ENCODE assay signal across 2 cellular contexts in genomic region chr13:107765724-107766436, GRCh38.
TF ChIP-seq lines count a peak whose summit lies in the region.

No MANE protein-coding gene starts in this region.

TF ChIP-seq in SK-N-SH treated with all-trans-retinoic acid at 6 μM for 48 hours, 23 proteins besides CTCF, POLR2A, EP300 and RAD21 (continued from another document):
- TF ChIP-seq TSHZ2 (CRISPR knock-in tag; IDR thresholded peaks at IDR 0.05): peak; percentile 85; the same call in 1 of the 2 replicates
- TF ChIP-seq, protein P1, sequence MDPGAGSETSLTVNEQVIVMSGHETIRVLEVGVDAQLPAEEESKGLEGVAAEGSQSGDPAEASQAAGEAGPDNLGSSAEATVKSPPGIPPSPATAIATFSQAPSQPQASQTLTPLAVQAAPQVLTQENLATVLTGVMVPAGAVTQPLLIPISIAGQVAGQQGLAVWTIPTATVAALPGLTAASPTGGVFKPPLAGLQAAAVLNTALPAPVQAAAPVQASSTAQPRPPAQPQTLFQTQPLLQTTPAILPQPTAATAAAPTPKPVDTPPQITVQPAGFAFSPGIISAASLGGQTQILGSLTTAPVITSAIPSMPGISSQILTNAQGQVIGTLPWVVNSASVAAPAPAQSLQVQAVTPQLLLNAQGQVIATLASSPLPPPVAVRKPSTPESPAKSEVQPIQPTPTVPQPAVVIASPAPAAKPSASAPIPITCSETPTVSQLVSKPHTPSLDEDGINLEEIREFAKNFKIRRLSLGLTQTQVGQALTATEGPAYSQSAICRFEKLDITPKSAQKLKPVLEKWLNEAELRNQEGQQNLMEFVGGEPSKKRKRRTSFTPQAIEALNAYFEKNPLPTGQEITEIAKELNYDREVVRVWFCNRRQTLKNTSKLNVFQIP (CRISPR knock-in tag; IDR thresholded peaks at IDR 0.05; ENCODE audit: borderline replicate concordance, low read depth): no peak
- no peak for TF ChIP-seq ESRRG (CRISPR knock-in tag; IDR thresholded peaks at IDR 0.05)
- no peak for TF ChIP-seq PPARA (CRISPR knock-in tag; IDR thresholded peaks at IDR 0.05; ENCODE audit: borderline replicate concordance)
- TF ChIP-seq ZNF70 (CRISPR knock-in tag; IDR thresholded peaks at IDR 0.05): peak; percentile 32; the same call in 1 of the 2 replicates
- TF ChIP-seq CREB5 (CRISPR knock-in tag; IDR thresholded peaks at IDR 0.05; ENCODE audit: low read depth): no peak
- TF ChIP-seq TOX (CRISPR knock-in tag; IDR thresholded peaks at IDR 0.05; ENCODE audit: borderline replicate concordance): no peak
- peak; percentile 13; the same call in 1 of the 2 replicates for TF ChIP-seq ZNF8 (CRISPR knock-in tag; IDR thresholded peaks at IDR 0.05)
- TF ChIP-seq RARB (CRISPR knock-in tag; IDR thresholded peaks at IDR 0.05): no peak
- no peak for TF ChIP-seq PATZ1 (CRISPR knock-in tag; IDR thresholded peaks at IDR 0.05; ENCODE audit: borderline replicate concordance)
- no peak for TF ChIP-seq GLIS3 (CRISPR knock-in tag; IDR thresholded peaks at IDR 0.05)
- TF ChIP-seq TCF4 (CRISPR knock-in tag; IDR thresholded peaks at IDR 0.05; ENCODE audit: borderline replicate concordance): peak; percentile 71; the same call in 1 of the 2 replicates
- no peak for TF ChIP-seq CSDC2 (CRISPR knock-in tag; IDR thresholded peaks at IDR 0.05)
- no peak for TF ChIP-seq ZFP30 (CRISPR knock-in tag; IDR thresholded peaks at IDR 0.05)
- no peak for TF ChIP-seq ZNF565 (CRISPR knock-in tag; conservative IDR thresholded peaks at IDR 0.05; ENCODE audit: low read depth)
- TF ChIP-seq BACH2 (CRISPR knock-in tag; IDR thresholded peaks at IDR 0.05; ENCODE audit: borderline replicate concordance): no peak
- no peak for TF ChIP-seq SNAI2 (CRISPR knock-in tag; IDR thresholded peaks at IDR 0.05)
- TF ChIP-seq ISL1 (CRISPR knock-in tag; IDR thresholded peaks at IDR 0.05): peak; percentile 60; the same call in 1 of the 2 replicates
- no peak for TF ChIP-seq ZC3H10 (CRISPR knock-in tag; IDR thresholded peaks at IDR 0.05)
TF ChIP-seq in SK-N-SH treated with all-trans-retinoic acid at 6 μM for 48 hours: peak in this region for 6.

TF ChIP-seq in GM23338, 12 proteins besides CTCF, POLR2A, EP300 and RAD21 (continued from another document):
- TF ChIP-seq, protein P2, sequence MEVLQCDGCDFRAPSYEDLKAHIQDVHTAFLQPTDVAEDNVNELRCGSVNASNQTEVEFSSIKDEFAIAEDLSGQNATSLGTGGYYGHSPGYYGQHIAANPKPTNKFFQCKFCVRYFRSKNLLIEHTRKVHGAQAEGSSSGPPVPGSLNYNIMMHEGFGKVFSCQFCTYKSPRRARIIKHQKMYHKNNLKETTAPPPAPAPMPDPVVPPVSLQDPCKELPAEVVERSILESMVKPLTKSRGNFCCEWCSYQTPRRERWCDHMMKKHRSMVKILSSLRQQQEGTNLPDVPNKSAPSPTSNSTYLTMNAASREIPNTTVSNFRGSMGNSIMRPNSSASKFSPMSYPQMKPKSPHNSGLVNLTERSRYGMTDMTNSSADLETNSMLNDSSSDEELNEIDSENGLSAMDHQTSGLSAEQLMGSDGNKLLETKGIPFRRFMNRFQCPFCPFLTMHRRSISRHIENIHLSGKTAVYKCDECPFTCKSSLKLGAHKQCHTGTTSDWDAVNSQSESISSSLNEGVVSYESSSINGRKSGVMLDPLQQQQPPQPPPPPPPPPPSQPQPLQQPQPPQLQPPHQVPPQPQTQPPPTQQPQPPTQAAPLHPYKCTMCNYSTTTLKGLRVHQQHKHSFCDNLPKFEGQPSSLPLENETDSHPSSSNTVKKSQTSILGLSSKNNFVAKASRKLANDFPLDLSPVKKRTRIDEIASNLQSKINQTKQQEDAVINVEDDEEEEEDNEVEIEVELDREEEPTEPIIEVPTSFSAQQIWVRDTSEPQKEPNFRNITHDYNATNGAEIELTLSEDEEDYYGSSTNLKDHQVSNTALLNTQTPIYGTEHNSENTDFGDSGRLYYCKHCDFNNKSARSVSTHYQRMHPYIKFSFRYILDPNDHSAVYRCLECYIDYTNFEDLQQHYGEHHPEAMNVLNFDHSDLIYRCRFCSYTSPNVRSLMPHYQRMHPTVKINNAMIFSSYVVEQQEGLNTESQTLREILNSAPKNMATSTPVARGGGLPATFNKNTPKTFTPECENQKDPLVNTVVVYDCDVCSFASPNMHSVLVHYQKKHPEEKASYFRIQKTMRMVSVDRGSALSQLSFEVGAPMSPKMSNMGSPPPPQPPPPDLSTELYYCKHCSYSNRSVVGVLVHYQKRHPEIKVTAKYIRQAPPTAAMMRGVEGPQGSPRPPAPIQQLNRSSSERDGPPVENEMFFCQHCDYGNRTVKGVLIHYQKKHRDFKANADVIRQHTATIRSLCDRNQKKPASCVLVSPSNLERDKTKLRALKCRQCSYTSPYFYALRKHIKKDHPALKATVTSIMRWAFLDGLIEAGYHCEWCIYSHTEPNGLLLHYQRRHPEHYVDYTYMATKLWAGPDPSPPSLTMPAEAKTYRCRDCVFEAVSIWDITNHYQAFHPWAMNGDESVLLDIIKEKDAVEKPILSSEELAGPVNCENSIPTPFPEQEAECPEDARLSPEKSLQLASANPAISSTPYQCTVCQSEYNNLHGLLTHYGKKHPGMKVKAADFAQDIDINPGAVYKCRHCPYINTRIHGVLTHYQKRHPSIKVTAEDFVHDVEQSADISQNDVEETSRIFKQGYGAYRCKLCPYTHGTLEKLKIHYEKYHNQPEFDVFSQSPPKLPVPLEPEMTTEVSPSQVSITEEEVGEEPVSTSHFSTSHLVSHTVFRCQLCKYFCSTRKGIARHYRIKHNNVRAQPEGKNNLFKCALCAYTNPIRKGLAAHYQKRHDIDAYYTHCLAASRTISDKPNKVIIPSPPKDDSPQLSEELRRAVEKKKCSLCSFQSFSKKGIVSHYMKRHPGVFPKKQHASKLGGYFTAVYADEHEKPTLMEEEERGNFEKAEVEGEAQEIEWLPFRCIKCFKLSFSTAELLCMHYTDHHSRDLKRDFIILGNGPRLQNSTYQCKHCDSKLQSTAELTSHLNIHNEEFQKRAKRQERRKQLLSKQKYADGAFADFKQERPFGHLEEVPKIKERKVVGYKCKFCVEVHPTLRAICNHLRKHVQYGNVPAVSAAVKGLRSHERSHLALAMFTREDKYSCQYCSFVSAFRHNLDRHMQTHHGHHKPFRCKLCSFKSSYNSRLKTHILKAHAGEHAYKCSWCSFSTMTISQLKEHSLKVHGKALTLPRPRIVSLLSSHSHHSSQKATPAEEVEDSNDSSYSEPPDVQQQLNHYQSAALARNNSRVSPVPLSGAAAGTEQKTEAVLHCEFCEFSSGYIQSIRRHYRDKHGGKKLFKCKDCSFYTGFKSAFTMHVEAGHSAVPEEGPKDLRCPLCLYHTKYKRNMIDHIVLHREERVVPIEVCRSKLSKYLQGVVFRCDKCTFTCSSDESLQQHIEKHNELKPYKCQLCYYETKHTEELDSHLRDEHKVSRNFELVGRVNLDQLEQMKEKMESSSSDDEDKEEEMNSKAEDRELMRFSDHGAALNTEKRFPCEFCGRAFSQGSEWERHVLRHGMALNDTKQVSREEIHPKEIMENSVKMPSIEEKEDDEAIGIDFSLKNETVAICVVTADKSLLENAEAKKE (CRISPR knock-in tag; IDR thresholded peaks at IDR 0.05): no peak
- TF ChIP-seq STAT1 (IDR thresholded peaks at IDR 0.05; ENCODE audit: unreplicated experiment) (no peak), NANOG (IDR thresholded peaks at IDR 0.05; ENCODE audit: borderline replicate concordance) (no peak)
- TF ChIP-seq, protein P3, sequence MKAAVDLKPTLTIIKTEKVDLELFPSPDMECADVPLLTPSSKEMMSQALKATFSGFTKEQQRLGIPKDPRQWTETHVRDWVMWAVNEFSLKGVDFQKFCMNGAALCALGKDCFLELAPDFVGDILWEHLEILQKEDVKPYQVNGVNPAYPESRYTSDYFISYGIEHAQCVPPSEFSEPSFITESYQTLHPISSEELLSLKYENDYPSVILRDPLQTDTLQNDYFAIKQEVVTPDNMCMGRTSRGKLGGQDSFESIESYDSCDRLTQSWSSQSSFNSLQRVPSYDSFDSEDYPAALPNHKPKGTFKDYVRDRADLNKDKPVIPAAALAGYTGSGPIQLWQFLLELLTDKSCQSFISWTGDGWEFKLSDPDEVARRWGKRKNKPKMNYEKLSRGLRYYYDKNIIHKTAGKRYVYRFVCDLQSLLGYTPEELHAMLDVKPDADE (IDR thresholded peaks at IDR 0.05): no peak
